8 cellular contexts compared by ENCODE assay signal in the genomic region with DNA sequence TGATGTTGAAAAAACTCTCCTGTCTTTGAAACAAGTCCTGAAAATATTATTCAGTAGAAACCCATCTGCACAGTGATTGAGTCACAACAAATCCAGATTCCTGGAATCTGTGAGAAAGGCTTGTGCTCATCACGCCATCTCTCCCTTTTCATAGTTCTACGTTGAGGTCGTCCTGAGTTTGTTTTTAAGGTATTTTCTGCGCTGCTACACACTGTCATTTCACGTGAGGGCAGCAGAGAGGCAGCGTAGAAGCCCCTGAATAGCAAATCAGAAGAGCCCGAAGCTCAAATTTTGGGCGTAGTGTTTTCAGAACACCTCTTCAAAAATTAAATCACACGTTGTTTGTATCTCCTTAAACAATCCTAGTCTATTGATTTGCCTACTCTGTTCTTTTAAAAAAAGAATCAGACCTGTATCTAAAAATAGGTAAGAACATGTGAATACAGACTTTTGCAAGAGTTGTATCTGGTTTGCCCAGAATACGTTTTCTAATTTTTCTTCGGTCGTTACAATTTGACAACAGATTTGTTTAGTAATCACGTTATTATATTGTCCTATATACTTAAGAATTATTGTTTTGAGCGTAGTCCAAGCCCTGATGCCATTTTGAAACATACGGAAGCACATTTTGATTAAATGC.
A peak's percentile ranks its signal among the peaks of the same experiment; 100 is the strongest.
DNase-seq lines count a peak whose midpoint lies in the region; ATAC-seq and TF ChIP-seq lines count a peak whose summit lies in the region.

No MANE protein-coding gene starts in this region.

- no peak overlapping the region for H3K27ac Mint-ChIP-seq in type B pancreatic cell

- H3K4me1 Mint-ChIP-seq in type B pancreatic cell (ENCODE audit: unreplicated experiment): no peaks in the 10 kb centered on the region

- ATAC-seq in GM18870 (IDR thresholded peaks at IDR 0.05; ENCODE audit: unreplicated experiment): peak; percentile 56
- peak; percentile 63 for ATAC-seq in HG03095 (IDR thresholded peaks at IDR 0.05; ENCODE audit: unreplicated experiment)

- peak; percentile 10 for DNase-seq in COLO668 (lab: John Stamatoyannopoulos, UW; ENCODE audit: unreplicated experiment)
- peak; percentile 36 for DNase-seq in NCI-H2171 (lab: John Stamatoyannopoulos, UW)
- peak; percentile 57 for DNase-seq in astrocyte of the spinal cord (ENCODE audit: low read depth, low spot score)
- peak; percentile 64 for DNase-seq in islet precursor cell
- no peak for DNase-seq in type B pancreatic cell (ENCODE audit: extremely low spot score, unreplicated experiment)
- DNase-seq in NCI-H345 treated with DMSO at 0.1 percent for 48 hours (lab: John Stamatoyannopoulos, UW; ENCODE audit: unreplicated experiment): no peak

- H3K27me3 Mint-ChIP-seq in type B pancreatic cell: no peaks in the 10 kb centered on the region

- H3K36me3 Mint-ChIP-seq in type B pancreatic cell: no peaks in the 10 kb centered on the region

- H3K9me3 Mint-ChIP-seq in type B pancreatic cell: peaks cover 5% of the 10 kb centered on the region

- H3K4me3 Mint-ChIP-seq in type B pancreatic cell: no peak overlapping the region

- TF ChIP-seq CTCF in astrocyte of the spinal cord (IDR thresholded peaks at IDR 0.05; ENCODE audit: low read depth, low read length): peak; percentile 78
- peak; percentile 85 for TF ChIP-seq CTCF in type B pancreatic cell (conservative IDR thresholded peaks at IDR 0.05)

- no peak overlapping the region for H3K4me3 ChIP-seq in astrocyte of the spinal cord (ENCODE audit: low read depth, low read length)

- in situ Hi-C loops in astrocyte of the spinal cord (cut with HindIII; ENCODE audit: low sequenced_read_pairs): no loop called here

Comparison
In these comparisons a context has a peak if more than half of its experiments do, and no peak if none do; other contexts are left out.
1. DNase-seq: peak in COLO668 (single experiment), NCI-H2171 (single experiment), astrocyte of the spinal cord (single experiment) and islet precursor cell (single experiment); none in type B pancreatic cell (single experiment) and NCI-H345 treated with DMSO at 0.1 percent for 48 hours (single experiment).